ENCODE assay signal across 8 cellular contexts in the genomic region with DNA sequence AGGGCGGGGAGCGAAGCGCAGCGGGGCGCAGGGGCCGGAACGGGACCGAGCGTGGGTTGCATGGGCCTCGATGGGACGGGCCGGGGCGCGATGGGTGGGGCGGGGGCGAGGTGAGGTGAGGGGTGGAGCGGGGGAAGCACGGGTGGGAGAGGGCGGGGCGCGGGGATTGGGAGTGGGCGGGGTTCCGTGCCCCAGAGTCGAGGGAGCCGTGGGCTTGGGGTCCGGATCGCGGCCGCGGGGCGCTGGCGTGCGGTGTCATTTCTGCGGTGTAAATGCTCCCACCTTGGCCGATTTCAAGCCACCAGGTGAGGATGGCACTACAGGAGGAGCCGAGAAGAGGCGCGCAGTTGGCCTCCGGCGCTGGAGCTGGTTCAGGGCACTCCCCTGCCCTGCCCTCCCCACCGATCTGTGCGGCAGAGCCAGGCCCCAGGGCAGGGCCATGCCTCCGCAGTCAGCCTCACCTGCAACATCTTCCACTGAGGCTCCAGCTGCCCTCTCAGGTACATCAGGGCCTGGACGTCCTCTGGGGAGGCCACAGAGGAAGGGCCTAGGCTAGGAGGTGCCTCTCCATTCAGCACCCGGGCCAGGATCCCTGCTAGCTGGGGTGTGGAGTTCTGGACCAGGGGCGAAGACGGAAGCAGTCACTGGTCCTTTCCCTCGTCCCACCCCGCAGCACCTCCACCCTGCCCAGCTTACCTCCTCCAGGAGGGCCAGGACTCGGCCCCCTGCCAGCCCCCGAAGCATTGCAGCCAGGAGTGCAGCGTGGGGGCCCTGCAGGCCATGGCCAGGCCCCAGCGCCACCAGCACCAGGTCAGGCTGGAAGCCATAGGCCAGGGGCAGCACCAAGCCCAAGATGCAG. TPM values are rescaled to one million over a fixed set of nuclear protein-coding genes. Genes with fewer than 3 reads are reported as not detected.
DNase-seq lines count a peak whose midpoint lies in the region; ATAC-seq and TF ChIP-seq lines count a peak whose summit lies in the region.

No MANE protein-coding gene starts in this region.

- peak overlapping the region; percentile 91 for H3K27ac Mint-ChIP-seq in activated T-cell treated with anti-CD3 and anti-CD28 coated beads, Interleukin-2, amount 50 U/mL, for 72 hours

- intact Hi-C loops in heart right ventricle (cut with DNase I), result loop anchor here in 5 of 10 donors (2.0 to 10.0 kb wide), 3 partner anchors 97 to 279 kb away; a partner anchor contains a TSS

- ATAC-seq in activated T-cell treated with anti-CD3 and anti-CD28 coated beads, Interleukin-2, amount 50 U/mL, for 72 hours (replicated peaks in 1 of 2), result no peak
- ATAC-seq in heart right ventricle (peak in 7 of 8 donors; percentile 20 to 59 (median 38)), HG03457 (IDR thresholded peaks at IDR 0.05; ENCODE audit: unreplicated experiment) (no peak), GM21786 (IDR thresholded peaks at IDR 0.05; ENCODE audit: unreplicated experiment) (no peak)

- H3K4me1 Mint-ChIP-seq in activated T-cell treated with anti-CD3 and anti-CD28 coated beads, Interleukin-2, amount 50 U/mL, for 72 hours (ENCODE audit: low read depth), result peaks cover 54% of the 10 kb centered on the region

- H3K4me1 ChIP-seq in heart right ventricle, result peaks cover 41 to 73% (median 59%) of the 10 kb centered on the region in 9 donors

- H3K9me3 Mint-ChIP-seq in activated T-cell treated with anti-CD3 and anti-CD28 coated beads, Interleukin-2, amount 50 U/mL, for 72 hours, result no peaks in the 10 kb centered on the region

- no peaks in the 10 kb centered on the region for H3K9me3 ChIP-seq in heart right ventricle

- H3K36me3 Mint-ChIP-seq in activated T-cell treated with anti-CD3 and anti-CD28 coated beads, Interleukin-2, amount 50 U/mL, for 72 hours (ENCODE audit: insufficient read depth in 2 of 2), result peaks cover 6 to 7% of the 10 kb centered on the region in 2 donors

- H3K27ac ChIP-seq in heart right ventricle (peak overlapping the region in 9 of 10 donors; percentile 79 to 96 (median 86)), skin epidermis (peak overlapping the region; percentile 77 to 96 (median 92))

- peak overlapping the region; percentile 89 to 91 for H3K4me3 Mint-ChIP-seq in activated T-cell treated with anti-CD3 and anti-CD28 coated beads, Interleukin-2, amount 50 U/mL, for 72 hours

- no peaks in the 10 kb centered on the region for H3K27me3 ChIP-seq in heart right ventricle

- 13 to 14% methylated on average over 44 to 53 of the region's 53 CpGs for WGBS in heart right ventricle, 2 donors

- TF ChIP-seq CTCF in heart right ventricle (IDR thresholded peaks at IDR 0.05), result no peak

- peak; percentile 81 to 88 for DNase-seq in activated CD4-positive, alpha-beta T cell treated with anti-CD3 and anti-CD28 coated beads for 4 hours
- DNase-seq in activated CD4-positive, alpha-beta T cell treated with anti-CD3 and anti-CD28 coated beads, Interleukin-2, amount 50 U/mL, for 48 hours, result no peak
- no peak for DNase-seq in activated T-cell treated with anti-CD3 and anti-CD28 coated beads, Interleukin-2, amount 50 U/mL, for 72 hours
- DNase-seq in heart right ventricle, result no peak
- no peak for DNase-seq in GM19238 (ENCODE audit: insufficient read length, low spot score)

- H3K36me3 ChIP-seq in heart right ventricle, result peaks cover 0 to 34% (median 1%) of the 10 kb centered on the region in 9 donors

- no peaks in the 10 kb centered on the region for H3K27me3 Mint-ChIP-seq in activated T-cell treated with anti-CD3 and anti-CD28 coated beads, Interleukin-2, amount 50 U/mL, for 72 hours (ENCODE audit: low read depth)

- H3K4me3 ChIP-seq in heart right ventricle (peak overlapping the region; percentile 68 to 100 (median 77)), skin epidermis (peak overlapping the region; percentile 54 to 92 (median 69))

RNA-seq across cellular contexts. Expression of a gene that starts 0.6 kb away (rescaled TPM):
- 10 to 100 TPM; 64.9 to 69.7 TPM for total RNA-seq in activated T-cell treated with anti-CD3 and anti-CD28 coated beads, Interleukin-2, amount 50 U/mL, for 72 hours
- 10 to 100 TPM; 15.5 to 23.3 (median 18.5) TPM for total RNA-seq in heart right ventricle
- polyA plus RNA-seq in heart right ventricle, result 10 to 100 TPM; 14.2 to 40.7 TPM

RNA-seq across cellular contexts. Expression of a gene that starts 5.6 kb away (rescaled TPM):
- total RNA-seq in activated T-cell treated with anti-CD3 and anti-CD28 coated beads, Interleukin-2, amount 50 U/mL, for 72 hours, result 10 to 100 TPM; 52.1 to 57.4 TPM
- 10 to 100 TPM in 6 of 10 donors, 1 to 10 TPM in 4; 7.1 to 16.7 (median 10.3) TPM for total RNA-seq in heart right ventricle
- 10 to 100 TPM in 1 of 2 donors, 1 to 10 TPM in 1; 7.9 to 20.3 TPM for polyA plus RNA-seq in heart right ventricle

RNA-seq across cellular contexts. Expression of a gene that starts 16.0 kb away (rescaled TPM):
- total RNA-seq in activated T-cell treated with anti-CD3 and anti-CD28 coated beads, Interleukin-2, amount 50 U/mL, for 72 hours, result 10 to 100 TPM in 1 of 2 donors, 1 to 10 TPM in 1; 8.5 to 11.5 TPM
- total RNA-seq in heart right ventricle, result 10 to 100 TPM; 10.6 to 21.9 (median 16.1) TPM
- 10 to 100 TPM; 14.8 to 23.0 TPM for polyA plus RNA-seq in heart right ventricle

RNA-seq across cellular contexts. Expression of a gene that starts 24.7 kb away (rescaled TPM):
- 10 to 100 TPM; 16.6 to 27.1 TPM for total RNA-seq in activated T-cell treated with anti-CD3 and anti-CD28 coated beads, Interleukin-2, amount 50 U/mL, for 72 hours
- total RNA-seq in heart right ventricle, result 10 to 100 TPM in 2 of 10 donors, 1 to 10 TPM in 8; 4.3 to 11.3 (median 7.1) TPM
- polyA plus RNA-seq in heart right ventricle, result 10 to 100 TPM; 11.6 to 18.0 TPM

RNA-seq across cellular contexts. Expression of a gene that starts 44.6 kb away (rescaled TPM):
- total RNA-seq in activated T-cell treated with anti-CD3 and anti-CD28 coated beads, Interleukin-2, amount 50 U/mL, for 72 hours, result 10 to 100 TPM; 17.6 to 19.4 TPM
- total RNA-seq in heart right ventricle, result 10 to 100 TPM in 9 of 10 donors, 1 to 10 TPM in 1; 9.6 to 24.6 (median 11.9) TPM
- 10 to 100 TPM; 22.6 to 29.8 TPM for polyA plus RNA-seq in heart right ventricle

Comparison
In these comparisons a context has a peak if more than half of its experiments do, and no peak if none do; other contexts are left out.
1. DNase-seq: peak in activated CD4-positive, alpha-beta T cell treated with anti-CD3 and anti-CD28 coated beads for 4 hours (2 of 2); none in activated CD4-positive, alpha-beta T cell treated with anti-CD3 and anti-CD28 coated beads, Interleukin-2, amount 50 U/mL, for 48 hours (0 of 2), activated T-cell treated with anti-CD3 and anti-CD28 coated beads, Interleukin-2, amount 50 U/mL, for 72 hours (0 of 2), heart right ventricle (0 of 2) and GM19238 (single experiment).
2. ATAC-seq: peak in heart right ventricle (7 of 8); none in activated T-cell treated with anti-CD3 and anti-CD28 coated beads, Interleukin-2, amount 50 U/mL, for 72 hours (0 of 2), HG03457 (single experiment) and GM21786 (single experiment).